Comparison of ENCODE assay signal across 9 cellular contexts in the genomic region with DNA sequence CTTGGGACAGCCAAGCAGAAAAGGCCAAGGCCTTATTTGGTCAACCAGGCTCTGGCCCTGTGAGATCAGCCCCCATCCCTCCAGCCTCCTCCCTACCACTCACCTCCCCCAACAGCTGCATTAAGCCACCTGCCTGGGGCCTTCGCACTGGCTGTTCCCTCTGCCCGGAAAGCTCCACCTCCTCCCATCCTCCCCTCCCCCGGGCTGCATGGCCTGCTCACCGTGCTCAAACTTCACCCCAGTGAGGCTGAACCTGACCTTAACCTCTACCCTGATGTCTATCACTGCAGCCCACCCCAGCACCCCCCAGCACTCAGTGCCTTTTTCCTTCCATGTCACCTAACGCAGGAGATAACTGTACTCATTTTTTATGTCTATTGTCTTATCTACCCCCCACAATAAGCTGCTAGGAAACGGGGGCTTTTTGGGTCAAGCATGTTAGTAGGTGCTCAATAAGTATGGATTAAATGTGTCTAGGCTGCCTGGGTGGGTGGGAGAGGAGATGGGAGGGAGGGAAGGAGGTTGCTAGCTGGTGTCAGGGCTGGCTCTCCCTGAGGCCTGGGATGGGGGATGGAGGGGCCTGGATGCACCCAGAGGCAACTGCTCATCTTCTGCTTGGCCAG. TPM values are rescaled to one million over a fixed set of nuclear protein-coding genes. Genes with fewer than 3 reads are reported as not detected.
DNase-seq lines count a peak whose midpoint lies in the region; ATAC-seq, FAIRE-seq and TF ChIP-seq lines count a peak whose summit lies in the region.
"Had no signal": no experiment of that assay in that cellular context is flagged by ENCODE, and none has a peak within 500 bp of the region (broad histone marks: within the 10 kb centered on the region; RNA-seq: fewer than 3 reads in every experiment).

No MANE protein-coding gene starts in this region.

- no peaks in the 10 kb centered on the region for H3K9me3 Mint-ChIP-seq in activated T-helper 17 cell treated with anti-CD3 and anti-CD28 coated beads, Interleukin-2, amount 50 U/mL, for 72 hours
- no peaks in the 10 kb centered on the region for H3K9me3 Mint-ChIP-seq in natural killer cell

- FAIRE-seq in GM19239 (lab: Jason Lieb, UNC): no peak

- H3K36me3 Mint-ChIP-seq in activated T-helper 17 cell treated with anti-CD3 and anti-CD28 coated beads, Interleukin-2, amount 50 U/mL, for 72 hours (ENCODE audit: low read depth): peaks cover 88% of the 10 kb centered on the region
- H3K36me3 Mint-ChIP-seq in natural killer cell: no peaks in the 10 kb centered on the region

- peak overlapping the region; percentile 95 for H3K4me3 Mint-ChIP-seq in activated T-helper 17 cell treated with anti-CD3 and anti-CD28 coated beads, Interleukin-2, amount 50 U/mL, for 72 hours
- H3K4me3 Mint-ChIP-seq in natural killer cell: peak overlapping the region; percentile 95

- TF ChIP-seq CTCF in natural killer cell (IDR thresholded peaks at IDR 0.05): no peak

- intact Hi-C loops in natural killer cell (cut with micrococcal nuclease): loop anchor here (2.0 kb wide), 1 partner anchor 34 kb away; no protein-coding TSS in a partner anchor

- peaks cover 12% of the 10 kb centered on the region for H3K4me1 Mint-ChIP-seq in activated T-helper 17 cell treated with anti-CD3 and anti-CD28 coated beads, Interleukin-2, amount 50 U/mL, for 72 hours
- H3K4me1 Mint-ChIP-seq in natural killer cell: peaks cover 65 to 86% of the 10 kb centered on the region in 2 donors

- DNase-seq in GM19239 (ENCODE audit: insufficient read length, low spot score): peak; percentile 89
- peak; percentile 44 to 68 for DNase-seq in Kasumi-1 (lab: John Stamatoyannopoulos, UW)
- DNase-seq in natural killer cell: no peak
- DNase-seq in NCI-H1105 treated with DMSO at 0.1 percent for 48 hours (lab: John Stamatoyannopoulos, UW): no peak
- DNase-seq in NCI-H748 treated with DMSO at 0.1 percent for 48 hours (lab: John Stamatoyannopoulos, UW): no peak
- no peak for DNase-seq in effector CD4-positive, alpha-beta T cell

- ATAC-seq in activated T-helper 17 cell treated with anti-CD3 and anti-CD28 coated beads, Interleukin-2, amount 50 U/mL, for 72 hours (replicated peaks): peak; percentile 54
- peak in 2 of 3 donors; percentile 13 to 24 for ATAC-seq in natural killer cell
- ATAC-seq in GM19455 (IDR thresholded peaks at IDR 0.05; ENCODE audit: unreplicated experiment): no peak

- H3K27ac Mint-ChIP-seq in activated T-helper 17 cell treated with anti-CD3 and anti-CD28 coated beads, Interleukin-2, amount 50 U/mL, for 72 hours: peak overlapping the region; percentile 92
- peak overlapping the region; percentile 85 to 88 for H3K27ac Mint-ChIP-seq in natural killer cell

- no peaks in the 10 kb centered on the region for H3K27me3 Mint-ChIP-seq in activated T-helper 17 cell treated with anti-CD3 and anti-CD28 coated beads, Interleukin-2, amount 50 U/mL, for 72 hours
- no peaks in the 10 kb centered on the region for H3K27me3 Mint-ChIP-seq in natural killer cell (ENCODE audit: low read depth in 2 of 2)

RNA-seq across cellular contexts. Expression of a gene that starts 0.9 kb away (rescaled TPM):
- 100 to 1,000 TPM; 112 to 228 TPM for total RNA-seq in activated T-helper 17 cell treated with anti-CD3 and anti-CD28 coated beads, Interleukin-2, amount 50 U/mL, for 72 hours
- total RNA-seq in natural killer cell: 100 to 1,000 TPM; 240 to 301 (median 269) TPM

RNA-seq across cellular contexts. Expression of a gene that starts 6.7 kb away (rescaled TPM):
- 100 to 1,000 TPM; 303 to 326 TPM for total RNA-seq in activated T-helper 17 cell treated with anti-CD3 and anti-CD28 coated beads, Interleukin-2, amount 50 U/mL, for 72 hours
- total RNA-seq in natural killer cell: 10 to 100 TPM in 2 of 3 donors, 1 to 10 TPM in 1; 9.7 to 16.2 (median 15.0) TPM

RNA-seq across cellular contexts. Expression of a gene that starts 8.3 kb away (rescaled TPM):
- 10 to 100 TPM; 62.3 to 63.0 TPM for total RNA-seq in activated T-helper 17 cell treated with anti-CD3 and anti-CD28 coated beads, Interleukin-2, amount 50 U/mL, for 72 hours
- 10 to 100 TPM; 81.0 to 89.6 (median 84.6) TPM for total RNA-seq in natural killer cell

RNA-seq across cellular contexts. Expression of a gene that starts 16.0 kb away (rescaled TPM):
- total RNA-seq in activated T-helper 17 cell treated with anti-CD3 and anti-CD28 coated beads, Interleukin-2, amount 50 U/mL, for 72 hours: not detected
- total RNA-seq in natural killer cell: under 1 TPM in 1 of 3 donors, not detected in 2; 0.25 TPM
- total RNA-seq: SK-MEL-5 had no signal

RNA-seq across cellular contexts. Expression of a gene that starts 18.6 kb away (rescaled TPM):
- total RNA-seq in activated T-helper 17 cell treated with anti-CD3 and anti-CD28 coated beads, Interleukin-2, amount 50 U/mL, for 72 hours: 1 to 10 TPM in 1 of 2 donors, under 1 TPM in 1; 0.32 to 2.2 TPM
- 10 to 100 TPM; 12.9 to 22.8 (median 21.3) TPM for total RNA-seq in natural killer cell

Comparison
In these comparisons a context has a peak if more than half of its experiments do, and no peak if none do; other contexts are left out.
1. DNase-seq: peak in GM19239 (single experiment) and Kasumi-1 (2 of 2); none in natural killer cell (single experiment), NCI-H1105 treated with DMSO at 0.1 percent for 48 hours (single experiment), NCI-H748 treated with DMSO at 0.1 percent for 48 hours (single experiment) and effector CD4-positive, alpha-beta T cell (single experiment).
2. RNA of a gene that starts 6.7 kb away (total RNA-seq): 303 to 326 TPM in activated T-helper 17 cell treated with anti-CD3 and anti-CD28 coated beads, Interleukin-2, amount 50 U/mL, for 72 hours; 9.7 to 16.2 TPM in natural killer cell; every median in the first group is over 10 times any median in the second.